In the genomic region with DNA sequence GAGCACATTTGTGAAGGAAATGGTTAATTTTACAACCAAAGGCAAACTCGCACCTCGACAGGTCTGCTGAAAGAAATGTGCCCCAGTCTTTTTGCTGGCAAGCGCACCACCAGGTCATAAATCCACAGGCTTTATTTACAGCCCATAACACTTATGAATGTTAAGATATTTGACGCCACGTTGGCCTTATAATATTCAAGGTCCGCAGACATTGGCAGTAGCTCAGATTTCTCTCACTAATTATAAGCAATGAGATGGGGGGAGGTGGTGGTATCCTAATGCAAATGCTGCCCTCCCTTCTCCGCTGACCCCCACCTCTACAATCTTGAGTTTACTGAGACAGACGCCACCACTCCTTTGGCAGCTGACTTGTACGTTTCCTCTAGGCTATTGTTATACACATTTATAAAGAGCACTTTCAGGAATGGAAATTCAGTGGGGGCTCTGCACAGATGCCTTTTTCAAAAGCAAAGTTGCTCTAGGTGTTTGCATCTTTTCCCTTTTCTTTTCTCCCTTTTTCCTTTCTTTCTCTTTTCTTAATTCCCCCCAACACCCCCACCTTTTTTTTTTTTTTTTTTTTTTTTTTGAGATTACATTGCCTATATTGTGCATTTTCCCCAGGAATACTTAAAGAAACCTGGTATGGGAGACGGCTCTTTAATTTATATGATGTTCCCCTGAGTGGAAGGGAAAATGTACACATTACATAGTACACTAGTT, we compare ENCODE assay signal across 9 cellular contexts. TPM values are rescaled to one million over a fixed set of nuclear protein-coding genes. Genes with fewer than 3 reads are reported as not detected.
A peak's percentile ranks its signal among the peaks of the same experiment; 100 is the strongest.
DNase-seq lines count a peak whose midpoint lies in the region; ATAC-seq, FAIRE-seq and TF ChIP-seq lines count a peak whose summit lies in the region.
"Had no signal": no experiment of that assay in that cellular context is flagged by ENCODE, and none has a peak within 500 bp of the region (broad histone marks: within the 10 kb centered on the region; RNA-seq: fewer than 3 reads in every experiment).

No MANE protein-coding gene starts in this region.

- peaks cover 47% of the 10 kb centered on the region for H4K20me1 ChIP-seq in HepG2 (ENCODE audit: insufficient read depth, low read length)

- TF ChIP-seq RAD21 in HepG2 (CRISPR knock-in tag; IDR thresholded peaks at IDR 0.05): no peak

- POLR2A ChIA-PET in HepG2 (lab: Yijun Ruan, JAX) (no interaction called here), MCF 10A (lab: Yijun Ruan, JAX) (interaction anchor here (1.6 to 3.9 kb wide), 4 partner anchors 10 to 115 kb away, joined by 9 to 38 read pairs (median 32); no protein-coding TSS in a partner anchor)

- peaks cover 97% of the 10 kb centered on the region for H3K79me2 ChIP-seq in HepG2 (ENCODE audit: insufficient read depth, low read length)

- peaks cover 70% of the 10 kb centered on the region for H3K4me1 Mint-ChIP-seq in MCF 10A (ENCODE audit: insufficient read depth, unreplicated experiment)

- CTCF ChIA-PET in HepG2 (lab: Yijun Ruan, JAX; ENCODE audit: low intra/inter-chr PET ratio, low total read pairs): no interaction called here
- CTCF ChIA-PET in MCF 10A (lab: Yijun Ruan, JAX): interaction anchor here (0.6 to 1.9 kb wide), 3 partner anchors 97 to 173 kb away, joined by 3 to 7 read pairs (median 4); no protein-coding TSS in a partner anchor

- no peak overlapping the region for H2AFZ ChIP-seq in HepG2 (ENCODE audit: low read length)

- DNase-seq in HepG2 (ENCODE audit: low spot score): no peak
- no peak for DNase-seq in right lobe of liver
- no peak for DNase-seq in MCF 10A (ENCODE audit: unreplicated experiment)
- no peak for DNase-seq in vagina (ENCODE audit: extremely low spot score in 2 of 2)
- no peak for DNase-seq in KG1 (lab: John Stamatoyannopoulos, UW)
- no peak for DNase-seq in head of caudate nucleus
- DNase-seq in posterior vena cava (ENCODE audit: low spot score): no peak

- no peak overlapping the region for H3K4me2 ChIP-seq in HepG2 (ENCODE audit: low read depth, low read length)

- H3K9me3 ChIP-seq in HepG2 (ENCODE audit: low read length) (no peaks in the 10 kb centered on the region), right lobe of liver (no peaks in the 10 kb centered on the region), mucosa of rectum (ENCODE audit: control insufficient read depth in 2 of 2, low read length in 2 of 2) (no peaks in the 10 kb centered on the region), vagina (no peaks in the 10 kb centered on the region)

- H3K9ac ChIP-seq in HepG2 (ENCODE audit: insufficient read depth, low read depth, low read length) (no peak overlapping the region), mucosa of rectum (ENCODE audit: low read depth in 1 of 2, low read length in 2 of 2) (peak overlapping the region in 1 of 2 donors; percentile 50)

- FAIRE-seq in HepG2 (lab: Jason Lieb, UNC): no peak
- FAIRE-seq: K562 had no signal

- in situ Hi-C loops in HepG2 (cut with HindIII; ENCODE audit: extremely low pct_ligation_motif_present, low pct_unique_long_range_greater_than_20kb): loop anchor here (10.0 kb wide), 1 partner anchor 392 kb away; no protein-coding TSS in a partner anchor

- intact Hi-C loops in HepG2 (cut with micrococcal nuclease; ENCODE audit: unreplicated experiment): loop anchor here (10.0 kb wide), 1 partner anchor 108 kb away; no protein-coding TSS in a partner anchor
- intact Hi-C loops in right lobe of liver (cut with DNase I): no loop called here
- intact Hi-C loops in MCF 10A (cut with micrococcal nuclease): loop anchor here (5.0 to 10.0 kb wide), 2 partner anchors 428 to 479 kb away; no protein-coding TSS in a partner anchor
- intact Hi-C loops in vagina (cut with DNase I): loop anchor here (10.0 kb wide), 2 partner anchors 68 to 168 kb away; no protein-coding TSS in a partner anchor
- intact Hi-C loops in head of caudate nucleus (cut with DNase I): loop anchor here (10.0 kb wide), 1 partner anchor 232 kb away; no protein-coding TSS in a partner anchor
- intact Hi-C loops in posterior vena cava (cut with DNase I): loop anchor here (10.0 kb wide), 4 partner anchors 48 to 428 kb away; no protein-coding TSS in a partner anchor

- TF ChIP-seq EP300 in HepG2 (IDR thresholded peaks at IDR 0.05; ENCODE audit: low read depth in 2 of 2, low read length in 2 of 2): no peak
- no peak for TF ChIP-seq EP300 in HepG2 (CRISPR knock-in tag; IDR thresholded peaks at IDR 0.05; ENCODE audit: borderline replicate concordance)

- H3K36me3 ChIP-seq in HepG2 (replicated peaks in 1 of 2; ENCODE audit: control insufficient read depth in 1 of 2, insufficient read depth in 2 of 2, low read length in 2 of 2) (peaks cover 7 to 26% of the 10 kb centered on the region in 2 experiments), right lobe of liver (peaks cover 0 to 11% (median 0%) of the 10 kb centered on the region in 4 donors), mucosa of rectum (ENCODE audit: control insufficient read depth in 2 of 2, insufficient read depth in 2 of 2, low read length in 2 of 2) (no peaks in the 10 kb centered on the region), vagina (no peaks in the 10 kb centered on the region)

- TF ChIP-seq POLR2A in HepG2 (IDR thresholded peaks at IDR 0.05; ENCODE audit: insufficient read depth in 1 of 2, low read depth in 2 of 2, low read length in 2 of 2) (no peak), right lobe of liver (IDR thresholded peaks at IDR 0.05) (no peak), vagina (IDR thresholded peaks at IDR 0.05) (no peak)

- ATAC-seq in HepG2: no peak
- ATAC-seq in right lobe of liver: no peak

- 95% methylated on average over 10 of the region's 10 CpGs for WGBS in HepG2 (ENCODE audit: low lambda C conversion rate)
- 76% methylated on average over 7 of the region's 10 CpGs for WGBS in right lobe of liver (ENCODE audit: insufficient coverage, low coverage, low lambda C conversion rate, missing lambda C conversion rate)

- no peaks in the 10 kb centered on the region; a peak in 1 of 5 replicates for H3K27me3 ChIP-seq in HepG2 (ENCODE audit: control insufficient read depth in 1 of 2, insufficient read depth in 2 of 2, low read length in 2 of 2)
- H3K27me3 ChIP-seq in right lobe of liver: no peaks in the 10 kb centered on the region
- no peaks in the 10 kb centered on the region for H3K27me3 ChIP-seq in mucosa of rectum (ENCODE audit: control insufficient read depth in 2 of 2, insufficient read depth in 2 of 2, low read length in 2 of 2)
- no peaks in the 10 kb centered on the region for H3K27me3 ChIP-seq in vagina

- no peaks in the 10 kb centered on the region for H3K27me3 Mint-ChIP-seq in MCF 10A (ENCODE audit: insufficient read depth, unreplicated experiment)

- H3K36me3 Mint-ChIP-seq in MCF 10A (ENCODE audit: insufficient read depth, unreplicated experiment): peaks cover 42% of the 10 kb centered on the region

- no peak overlapping the region for H3K27ac ChIP-seq in HepG2 (ENCODE audit: extremely low read length, insufficient read depth, low read length)
- H3K27ac ChIP-seq in right lobe of liver: peak overlapping the region in 1 of 3 donors; percentile 14
- peak overlapping the region; percentile 66 to 73 for H3K27ac ChIP-seq in mucosa of rectum (ENCODE audit: low read depth in 2 of 2, low read length in 2 of 2)
- H3K27ac ChIP-seq in vagina: peak overlapping the region; percentile 61

- peak overlapping the region; percentile 76 for H3K4me3 Mint-ChIP-seq in MCF 10A (ENCODE audit: unreplicated experiment)

- H3K4me1 ChIP-seq in HepG2 (ENCODE audit: insufficient read depth, low read length) (peaks cover 71% of the 10 kb centered on the region), right lobe of liver (peaks cover 0 to 35% (median 13%) of the 10 kb centered on the region in 4 donors), mucosa of rectum (ENCODE audit: control insufficient read depth in 2 of 2, insufficient read depth in 2 of 2, low read length in 2 of 2) (peaks cover 26 to 45% of the 10 kb centered on the region in 2 donors), vagina (peaks cover 70% of the 10 kb centered on the region)

- TF ChIP-seq CTCF in HepG2 (CRISPR knock-in tag; IDR thresholded peaks at IDR 0.05): no peak
- no peak for TF ChIP-seq CTCF in right lobe of liver (IDR thresholded peaks at IDR 0.05)
- no peak for TF ChIP-seq CTCF in MCF 10A (IDR thresholded peaks at IDR 0.05; ENCODE audit: unreplicated experiment)
- no peak for TF ChIP-seq CTCF in vagina (IDR thresholded peaks at IDR 0.05)

- no TSS peak for BruUV-seq in HepG2 (replicated peaks; lab: Mats Ljungman, UMichigan)
- BruUV-seq in MCF 10A (replicated peaks; lab: Mats Ljungman, UMichigan): no TSS peak

- no peak overlapping the region for H3K4me3 ChIP-seq in HepG2 (replicated peaks in 1 of 3; ENCODE audit: insufficient read depth in 1 of 3, low read depth in 2 of 3, low read length in 3 of 3)
- no peak overlapping the region for H3K4me3 ChIP-seq in right lobe of liver
- H3K4me3 ChIP-seq in mucosa of rectum (ENCODE audit: low read length in 2 of 2): peak overlapping the region in 1 of 2 donors; percentile 90
- no peak overlapping the region for H3K4me3 ChIP-seq in vagina
- H3K4me3 ChIP-seq: K562 had no signal

- no peaks in the 10 kb centered on the region for H3K9me3 Mint-ChIP-seq in MCF 10A (ENCODE audit: unreplicated experiment)

- peak overlapping the region; percentile 87 for H3K27ac Mint-ChIP-seq in MCF 10A (ENCODE audit: low read depth, unreplicated experiment)

RNA-seq across cellular contexts. Expression of a gene that starts 6.7 kb away (rescaled TPM):
- 3.5 and 3.9 TPM in 2 replicates for total RNA-seq in HepG2 (2016; rRNA removed; fragmentation: Illumina TruSeq; extraction: Trizol)
- total RNA-seq in HepG2 (2016; cell fraction: cytosol; rRNA removed; fragmentation: Illumina TruSeq; extraction: Trizol; ENCODE audit: low read depth): 0.79 and 0.81 TPM in 2 replicates
- 2.8 and 2.9 TPM in 2 replicates for total RNA-seq in HepG2 (2016; cell fraction: insoluble cytoplasmic fraction; rRNA removed; fragmentation: Illumina TruSeq; extraction: Trizol)
- 2.6 and 2.9 TPM in 2 replicates for total RNA-seq in HepG2 (2016; cell fraction: membrane; rRNA removed; fragmentation: Illumina TruSeq; extraction: Trizol)
- 16.4 and 18.5 TPM in 2 replicates for total RNA-seq in HepG2 (2016; cell fraction: nucleus; rRNA removed; fragmentation: Illumina TruSeq; extraction: Trizol)
- 13.7 and 14.5 TPM in 2 replicates for polyA plus RNA-seq in HepG2 (2011; rRNA removed)
- 3.7 and 4.1 TPM in 2 replicates for polyA plus RNA-seq in HepG2 (2011; cell fraction: cytosol; rRNA removed)
- 43.1 and 52.5 TPM in 2 replicates for polyA plus RNA-seq in HepG2 (2011; cell fraction: nucleus; rRNA removed)
- 20.4 and 29.8 TPM in 2 replicates for polyA plus RNA-seq in HepG2 (2012)
- polyA plus RNA-seq in HepG2 (2016; cell fraction: cytosol; fragmentation: Illumina TruSeq; extraction: Trizol; ENCODE audit: low read depth): 0.61 and 0.64 TPM in 2 replicates
- polyA plus RNA-seq in HepG2 (2016; cell fraction: insoluble cytoplasmic fraction; fragmentation: Illumina TruSeq; extraction: Trizol; ENCODE audit: low read depth): 8.5 and 14.1 TPM in 2 replicates
- 2.6 and 3.5 TPM in 2 replicates for polyA plus RNA-seq in HepG2 (2016; cell fraction: membrane; fragmentation: Illumina TruSeq; extraction: Trizol; ENCODE audit: low read depth)
- 25.0 and 27.3 TPM in 2 replicates for polyA plus RNA-seq in HepG2 (2016; cell fraction: nucleus; fragmentation: Illumina TruSeq; extraction: Trizol; ENCODE audit: insufficient read depth, low read depth)
- 13.5 and 39.4 TPM in 2 replicates for polyA minus RNA-seq in HepG2 (2011; rRNA and poly(A)+ RNA removed; ENCODE audit: low replicate concordance)
- polyA minus RNA-seq in HepG2 (2011; cell fraction: cytosol; rRNA and poly(A)+ RNA removed): 13.6 and 18.3 TPM in 2 replicates
- polyA minus RNA-seq in HepG2 (2011; cell fraction: nucleus; rRNA and poly(A)+ RNA removed): 74.9 and 75.2 TPM in 2 replicates
- total RNA-seq in right lobe of liver: 10 to 100 TPM in 5 of 6 experiments, 1 to 10 TPM in 1; 9.4 to 33.2 (median 16.7) TPM
- 25.2 and 25.7 TPM in 2 replicates for total RNA-seq in MCF 10A (2022)
- 44.4 TPM for total RNA-seq in vagina
- 10 to 100 TPM; 26.8 to 29.6 TPM for total RNA-seq in posterior vena cava

Comparison
In these comparisons a context has a peak if more than half of its experiments do, and no peak if none do; other contexts are left out.
1. intact Hi-C loops: an anchor here in HepG2 (10.0 kb wide), MCF 10A (5.0 to 10.0 kb wide), vagina (10.0 kb wide), head of caudate nucleus (10.0 kb wide) and posterior vena cava (10.0 kb wide); none called in right lobe of liver.